In the genomic region with DNA sequence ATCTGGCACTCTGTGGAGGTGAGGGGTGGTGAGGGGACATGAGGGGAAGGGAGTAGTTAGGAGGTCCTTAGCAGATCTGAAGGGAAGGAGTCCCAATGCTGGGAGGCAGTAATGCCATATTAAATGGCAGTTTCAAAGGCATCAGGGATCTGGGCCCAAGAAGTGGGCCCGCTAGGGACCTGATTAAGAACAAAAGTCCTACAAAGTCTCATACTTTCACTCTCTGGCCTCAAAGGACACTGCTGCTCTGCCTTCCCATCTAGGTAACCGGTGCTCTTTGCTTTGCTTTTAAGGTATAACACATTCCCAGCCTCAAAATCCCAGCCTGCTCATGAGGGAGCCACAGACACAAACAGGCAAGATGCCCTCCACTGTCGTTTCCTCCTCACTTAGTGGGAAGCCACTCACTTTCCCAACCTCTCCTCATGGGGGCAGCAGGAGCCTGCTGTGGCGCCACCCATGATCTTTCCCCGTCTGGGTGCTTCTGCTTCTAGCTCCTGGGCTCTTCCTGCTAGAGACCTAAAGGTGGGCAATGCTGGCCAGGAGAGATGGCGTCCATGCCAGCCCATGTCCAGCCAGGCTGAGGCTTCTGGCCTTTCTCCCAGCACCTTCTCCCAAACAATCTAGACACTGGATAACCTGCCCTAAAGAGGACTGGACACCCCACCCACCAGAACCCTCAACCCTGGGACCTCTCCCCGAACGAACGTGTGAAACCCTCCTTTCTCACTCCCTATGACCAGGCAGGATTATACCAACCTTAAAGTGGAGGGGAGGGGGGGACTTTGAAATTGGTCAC, we compare ENCODE assay signal across 8 cellular contexts.
DNase-seq lines count a peak whose midpoint lies in the region; ATAC-seq, FAIRE-seq and TF ChIP-seq lines count a peak whose summit lies in the region.

No MANE protein-coding gene starts in this region.

- H3K4me3 ChIP-seq in PC-9, result no peak overlapping the region
- no peak overlapping the region for H3K4me3 ChIP-seq in K562

- intact Hi-C loops in PC-9 (cut with micrococcal nuclease; ENCODE audit: unreplicated experiment), result loop anchor here (1.0 to 2.0 kb wide), 3 partner anchors 41 to 117 kb away; no protein-coding TSS in a partner anchor
- intact Hi-C loops in K562 (cut with micrococcal nuclease), result loop anchor here (1.0 to 5.0 kb wide), 4 partner anchors 117 to 441 kb away; a partner anchor contains a TSS

- 19% methylated on average over 9 of the region's 9 CpGs for WGBS in K562 (ENCODE audit: insufficient coverage, low coverage, missing lambda C conversion rate)

- H3K9me1 ChIP-seq in K562 (ENCODE audit: control insufficient read depth, insufficient read depth, low read length), result no peaks in the 10 kb centered on the region

- H3K4me1 ChIP-seq in PC-9 (replicated peaks; ENCODE audit: insufficient read depth) (peaks cover 15% of the 10 kb centered on the region), K562 (replicated peaks in 1 of 2; ENCODE audit: control insufficient read depth in 2 of 2, insufficient read depth in 2 of 2, low read length in 2 of 2) (no peaks in the 10 kb centered on the region)

- no peak overlapping the region for H2AFZ ChIP-seq in PC-9
- peak overlapping the region; percentile 41; the same call in 1 of the 2 replicates for H2AFZ ChIP-seq in K562 (ENCODE audit: low read depth, low read length)

- no peaks in the 10 kb centered on the region; the same call in 1 of the 2 replicates for H3F3A ChIP-seq in PC-9 (ENCODE audit: insufficient read depth, low read depth)

- TF ChIP-seq POLR2A in K562 (conservative IDR thresholded peaks at IDR 0.05), result no peak

- H3K79me2 ChIP-seq in PC-9 (ENCODE audit: low read depth) (peaks cover 28% of the 10 kb centered on the region), K562 (ENCODE audit: control insufficient read depth, insufficient read depth, low read length) (no peaks in the 10 kb centered on the region)

- CTCF ChIA-PET in PC-9 (lab: Charles Lee) (interaction anchor here (0.7 to 2.2 kb wide), 3 partner anchors 33 to 117 kb away, joined by 3 to 20 read pairs (median 3); no protein-coding TSS in a partner anchor), K562 (lab: Yijun Ruan, JAX; ENCODE audit: low intra/inter-chr PET ratio) (interaction anchor here (0.7 to 1.3 kb wide), 3 partner anchors 118 to 559 kb away, joined by 3 to 5 read pairs (median 5); no protein-coding TSS in a partner anchor)

- no peak overlapping the region; the same call in 1 of the 2 replicates for H3K27ac ChIP-seq in PC-9
- no peak overlapping the region for H3K27ac ChIP-seq in K562 (ENCODE audit: extremely low read depth, low read depth, low read length)

- no peaks in the 10 kb centered on the region for H4K20me1 ChIP-seq in PC-9 (ENCODE audit: insufficient read depth)
- H4K20me1 ChIP-seq in K562 (replicated peaks; ENCODE audit: control insufficient read depth, insufficient read depth, low read length), result no peaks in the 10 kb centered on the region

- peak; percentile 15 for FAIRE-seq in K562 (lab: Jason Lieb, UNC)

- in situ Hi-C loops in K562 (cut with MboI), result loop anchor here (5.0 kb wide), 1 partner anchor 121 kb away; no protein-coding TSS in a partner anchor

- peak; percentile 89 to 93 for TF ChIP-seq RAD21 in K562 (CRISPR knock-in tag; conservative IDR thresholded peaks at IDR 0.05 in 1 of 2, IDR thresholded peaks at IDR 0.05 in 1 of 2)

- DNase-seq in SIG-M5 treated with dmso at 0.1 percent for 504 hours (lab: John Stamatoyannopoulos, UW; ENCODE audit: unreplicated experiment) (peak; percentile 54), SIG-M5 (lab: John Stamatoyannopoulos, UW) (no peak), HPDE6-E6E7 (ENCODE audit: extremely low spot score) (peak; percentile 71), PC-9 (peak; percentile 58 to 73), K562 (ENCODE audit: extremely low read depth in 1 of 4, low spot score in 3 of 4) (peak; percentile 52 to 70 (median 62)), iPS-NIHi7 (ENCODE audit: extremely low spot score) (peak; percentile 77)
- peak; percentile 27 to 42 (median 39) for DNase-seq in stimulated activated CD4-positive, alpha-beta T cell treated with anti-CD3 and anti-CD28 coated beads, Interleukin-12 subunit alpha, Interleukin-12 subunit beta, amount 100 ng/mL, for 48 hours (ENCODE audit: low read depth in 2 of 3, low spot score in 1 of 3)

- BruUV-seq in PC-9 (replicated peaks; lab: Mats Ljungman, UMichigan) (no TSS peak), K562 (replicated peaks; lab: Mats Ljungman, UMichigan) (no TSS peak)

- H3K36me3 ChIP-seq in PC-9 (ENCODE audit: low read depth) (no peaks in the 10 kb centered on the region), K562 (ENCODE audit: control insufficient read depth, insufficient read depth, low read length) (no peaks in the 10 kb centered on the region)

- H3K4me2 ChIP-seq in PC-9, result 0 out of 2 replicates have a peak overlapping the region, but pooled peaks have one; percentile 19
- H3K4me2 ChIP-seq in K562 (ENCODE audit: insufficient read depth, low read length), result no peak overlapping the region

- ATAC-seq in GM21528 (IDR thresholded peaks at IDR 0.05; ENCODE audit: low FRiP score, unreplicated experiment), result peak; percentile 82
- peak; percentile 97 for ATAC-seq in K562

- H3K9me2 ChIP-seq in PC-9 (ENCODE audit: insufficient read depth), result no peaks in the 10 kb centered on the region

- POLR2A ChIA-PET in PC-9 (lab: Charles Lee; ENCODE audit: unreplicated experiment) (no interaction called here), K562 (lab: Yijun Ruan, JAX) (interaction anchor here (0.6 to 1.0 kb wide), 3 partner anchors 11 to 131 kb away, joined by 3 to 4 read pairs (median 3); no protein-coding TSS in a partner anchor)

- H3K9ac ChIP-seq in K562 (ENCODE audit: insufficient read depth in 1 of 2, low read depth in 2 of 2, low read length in 2 of 2), result 0 out of 4 replicates have a peak overlapping the region, but pooled peaks of 1 of the 2 experiments have one; percentile 23

- H3K27me3 ChIP-seq in PC-9 (ENCODE audit: insufficient read depth, low read depth) (no peaks in the 10 kb centered on the region), K562 (ENCODE audit: control insufficient read depth in 2 of 2, insufficient read depth in 2 of 2, low read length in 2 of 2) (peaks cover 0 to 7% of the 10 kb centered on the region in 2 experiments; a peak in 2 of 5 replicates)

- H3K9me3 ChIP-seq in PC-9 (ENCODE audit: insufficient read depth, low read depth), result no peaks in the 10 kb centered on the region
- no peaks in the 10 kb centered on the region for H3K9me3 ChIP-seq in K562 (replicated peaks; ENCODE audit: control insufficient read depth, insufficient read depth, low read depth, low read length)

- TF ChIP-seq CTCF in PC-9 (conservative IDR thresholded peaks at IDR 0.05), result peak; percentile 84
- peak; percentile 76 to 85 (median 82) for TF ChIP-seq CTCF in K562 (IDR thresholded peaks at IDR 0.05 in 2 of 3, conservative IDR thresholded peaks at IDR 0.05 in 1 of 3; ENCODE audit: insufficient read depth in 2 of 3, low read depth in 1 of 3, low read length in 3 of 3)

- TF ChIP-seq EP300 in K562 (IDR thresholded peaks at IDR 0.05; ENCODE audit: low read length), result no peak

TF ChIP-seq in K562, 482 proteins besides CTCF, POLR2A, EP300 and RAD21 (continues in another document):
- TF ChIP-seq MCM5 (IDR thresholded peaks at IDR 0.05; ENCODE audit: low read depth), result no peak
- peak; percentile 59 for TF ChIP-seq SMC3 (conservative IDR thresholded peaks at IDR 0.05; ENCODE audit: insufficient read depth, low read depth, low read length)
- TF ChIP-seq CTBP1 (IDR thresholded peaks at IDR 0.05; ENCODE audit: borderline replicate concordance), result 0 out of 2 replicates have a peak, but pooled peaks have one; percentile 27
- no peak for TF ChIP-seq ZNF79 (CRISPR knock-in tag; IDR thresholded peaks at IDR 0.05; ENCODE audit: low read depth)
- TF ChIP-seq STAG1 (CRISPR knock-in tag; IDR thresholded peaks at IDR 0.05; ENCODE audit: borderline replicate concordance), result peak; percentile 75
- TF ChIP-seq, protein P1, sequence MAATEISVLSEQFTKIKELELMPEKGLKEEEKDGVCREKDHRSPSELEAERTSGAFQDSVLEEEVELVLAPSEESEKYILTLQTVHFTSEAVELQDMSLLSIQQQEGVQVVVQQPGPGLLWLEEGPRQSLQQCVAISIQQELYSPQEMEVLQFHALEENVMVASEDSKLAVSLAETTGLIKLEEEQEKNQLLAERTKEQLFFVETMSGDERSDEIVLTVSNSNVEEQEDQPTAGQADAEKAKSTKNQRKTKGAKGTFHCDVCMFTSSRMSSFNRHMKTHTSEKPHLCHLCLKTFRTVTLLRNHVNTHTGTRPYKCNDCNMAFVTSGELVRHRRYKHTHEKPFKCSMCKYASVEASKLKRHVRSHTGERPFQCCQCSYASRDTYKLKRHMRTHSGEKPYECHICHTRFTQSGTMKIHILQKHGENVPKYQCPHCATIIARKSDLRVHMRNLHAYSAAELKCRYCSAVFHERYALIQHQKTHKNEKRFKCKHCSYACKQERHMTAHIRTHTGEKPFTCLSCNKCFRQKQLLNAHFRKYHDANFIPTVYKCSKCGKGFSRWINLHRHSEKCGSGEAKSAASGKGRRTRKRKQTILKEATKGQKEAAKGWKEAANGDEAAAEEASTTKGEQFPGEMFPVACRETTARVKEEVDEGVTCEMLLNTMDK (IDR thresholded peaks at IDR 0.05; ENCODE audit: borderline replicate concordance, insufficient read depth, low read depth, low read length, poor library complexity, severe bottlenecking), result peak; percentile 15
- 0 out of 4 replicates have a peak, but pooled peaks of 1 of the 2 experiments have one; percentile 24 for TF ChIP-seq MAZ (CRISPR knock-in tag; conservative IDR thresholded peaks at IDR 0.05 in 1 of 2, IDR thresholded peaks at IDR 0.05 in 1 of 2)
- TF ChIP-seq, protein P2, sequence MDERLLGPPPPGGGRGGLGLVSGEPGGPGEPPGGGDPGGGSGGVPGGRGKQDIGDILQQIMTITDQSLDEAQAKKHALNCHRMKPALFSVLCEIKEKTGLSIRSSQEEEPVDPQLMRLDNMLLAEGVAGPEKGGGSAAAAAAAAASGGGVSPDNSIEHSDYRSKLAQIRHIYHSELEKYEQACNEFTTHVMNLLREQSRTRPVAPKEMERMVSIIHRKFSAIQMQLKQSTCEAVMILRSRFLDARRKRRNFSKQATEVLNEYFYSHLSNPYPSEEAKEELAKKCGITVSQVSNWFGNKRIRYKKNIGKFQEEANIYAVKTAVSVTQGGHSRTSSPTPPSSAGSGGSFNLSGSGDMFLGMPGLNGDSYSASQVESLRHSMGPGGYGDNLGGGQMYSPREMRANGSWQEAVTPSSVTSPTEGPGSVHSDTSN (CRISPR knock-in tag; IDR thresholded peaks at IDR 0.05; ENCODE audit: low read depth), result no peak
- TF ChIP-seq, protein P2 (tag; conservative IDR thresholded peaks at IDR 0.05; ENCODE audit: low read depth), result no peak
